ENCODE assay signal across 12 cellular contexts in the genomic region with DNA sequence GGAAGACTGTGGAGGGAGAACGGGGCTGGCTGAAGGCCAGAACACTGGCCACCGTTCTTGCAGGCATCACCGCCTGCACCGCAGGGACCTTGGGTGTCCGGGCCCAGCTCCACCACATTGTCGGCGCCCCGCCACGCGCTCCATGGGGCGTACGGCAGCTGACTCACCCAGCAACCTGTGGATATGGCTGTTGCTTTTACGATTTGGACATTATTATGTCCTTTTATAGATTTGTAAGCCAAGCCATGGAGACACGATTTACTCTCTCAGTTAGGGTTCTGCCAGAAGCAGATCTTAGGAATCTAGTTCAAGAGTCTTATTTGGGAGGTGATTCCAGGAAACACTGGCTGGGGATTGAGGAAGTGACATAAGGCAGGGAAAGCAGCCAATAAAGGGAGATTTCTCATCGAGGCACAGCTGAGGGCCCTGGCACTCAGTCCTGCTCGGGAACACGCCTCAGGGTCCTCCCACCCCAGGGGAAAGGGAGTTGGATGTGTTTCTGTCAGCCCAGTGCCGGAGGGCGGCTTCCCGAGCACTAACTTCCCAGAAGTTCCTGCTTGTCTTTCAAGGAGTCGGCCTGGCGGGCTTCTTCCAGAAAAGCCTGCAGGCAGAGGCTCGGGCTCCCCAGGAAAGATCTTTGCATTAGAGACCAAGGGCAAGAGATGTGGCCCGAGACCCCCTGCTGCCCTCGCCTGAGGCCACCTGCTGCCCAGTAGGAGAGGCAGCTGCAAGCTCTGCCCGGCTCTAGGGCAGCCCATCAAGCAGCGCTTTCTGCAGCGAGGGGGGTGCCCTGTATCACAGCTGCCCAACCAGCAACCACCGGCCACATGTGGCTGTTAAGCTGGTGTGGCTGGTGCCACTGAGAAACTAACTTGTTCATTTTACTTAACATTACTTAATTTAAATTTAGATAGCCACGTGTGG. TPM values are rescaled to one million over a fixed set of nuclear protein-coding genes. Genes with fewer than 3 reads are reported as not detected.
DNase-seq lines count a peak whose midpoint lies in the region; ATAC-seq and TF ChIP-seq lines count a peak whose summit lies in the region.
"Had no signal": no experiment of that assay in that cellular context is flagged by ENCODE, and none has a peak within 500 bp of the region (broad histone marks: within the 10 kb centered on the region; RNA-seq: fewer than 3 reads in every experiment).

No MANE protein-coding gene starts in this region.

- peaks cover 10% of the 10 kb centered on the region for H3K4me1 Mint-ChIP-seq in glutamatergic neuron (ENCODE audit: low read depth, unreplicated experiment)

- peaks cover 10% of the 10 kb centered on the region for H3K36me3 Mint-ChIP-seq in glutamatergic neuron (ENCODE audit: unreplicated experiment)

- H3K9me3 Mint-ChIP-seq in glutamatergic neuron (ENCODE audit: unreplicated experiment) = peaks cover 33% of the 10 kb centered on the region

- H4K20me1 ChIP-seq in osteoblast (ENCODE audit: insufficient read depth, low read length) = no peaks in the 10 kb centered on the region

- DNase-seq in Right ventricle myocardium inferior (ENCODE audit: missing footprints) = peak; percentile 86
- DNase-seq in cardiac septum (ENCODE audit: low spot score) = no peak
- DNase-seq in glutamatergic neuron = no peak
- DNase-seq in osteoblast (ENCODE audit: insufficient read length, low spot score, missing footprints) = peak; percentile 58
- DNase-seq in vagina (ENCODE audit: extremely low spot score in 2 of 2) = no peak
- DNase-seq in SIG-M5 (lab: John Stamatoyannopoulos, UW) = no peak
- DNase-seq in NCI-H187 (lab: John Stamatoyannopoulos, UW) = no peak
- DNase-seq: activated CD4-positive, alpha-beta T cell treated with anti-CD3 and anti-CD28 coated beads, Interleukin-2, amount 50 U/mL, for 48 hours; KG1; PC-9 had no signal

- peak overlapping the region; percentile 31 for H3K27ac Mint-ChIP-seq in glutamatergic neuron (ENCODE audit: unreplicated experiment)

- no peaks in the 10 kb centered on the region for H3K4me1 ChIP-seq in osteoblast (ENCODE audit: insufficient read depth, low read length)
- H3K4me1 ChIP-seq in vagina = peaks cover 7% of the 10 kb centered on the region

- no peak for TF ChIP-seq POLR2A in vagina (IDR thresholded peaks at IDR 0.05)

- no peak overlapping the region for H3K4me2 ChIP-seq in osteoblast (ENCODE audit: insufficient read depth, low read length)
- H3K4me2 ChIP-seq: PC-9 had no signal

- peaks cover 18% of the 10 kb centered on the region for H3K27me3 Mint-ChIP-seq in glutamatergic neuron (ENCODE audit: unreplicated experiment)

- no peaks in the 10 kb centered on the region for H3K79me2 ChIP-seq in osteoblast (ENCODE audit: insufficient read depth, low read length)

- H3K36me3 ChIP-seq in osteoblast (ENCODE audit: insufficient read depth, low read length) = no peaks in the 10 kb centered on the region
- H3K36me3 ChIP-seq in vagina = no peaks in the 10 kb centered on the region

- H3K4me3 ChIP-seq in osteoblast (ENCODE audit: insufficient read depth, low read length) (no peak overlapping the region), vagina (peak overlapping the region; percentile 15 to 29)
- H3K4me3 ChIP-seq: PC-9 had no signal

- H3K4me3 Mint-ChIP-seq in glutamatergic neuron (ENCODE audit: unreplicated experiment) = no peak overlapping the region

- H3K27ac ChIP-seq in osteoblast (ENCODE audit: low read depth, low read length) = no peak overlapping the region
- H3K27ac ChIP-seq in vagina = peak overlapping the region; percentile 35
- H3K27ac ChIP-seq: epithelial cell of prostate, PC-9 had no signal

- intact Hi-C loops in Right ventricle myocardium inferior (cut with DNase I) = no loop called here
- intact Hi-C loops in cardiac septum (cut with DNase I) = no loop called here
- intact Hi-C loops in vagina (cut with DNase I) = no loop called here

- no peak overlapping the region for H2AFZ ChIP-seq in osteoblast (ENCODE audit: low read length)
- H2AFZ ChIP-seq: PC-9 had no signal

- peak; percentile 93 for ATAC-seq in Right ventricle myocardium inferior
- ATAC-seq in GM21825 (IDR thresholded peaks at IDR 0.05; ENCODE audit: unreplicated experiment) = no peak

- H3K9me3 ChIP-seq in osteoblast (ENCODE audit: low read depth, low read length) (no peaks in the 10 kb centered on the region), vagina (no peaks in the 10 kb centered on the region)

- H3K27me3 ChIP-seq in osteoblast (ENCODE audit: insufficient read depth, low read length) = peaks cover 2% of the 10 kb centered on the region
- no peaks in the 10 kb centered on the region for H3K27me3 ChIP-seq in vagina

- TF ChIP-seq CTCF in glutamatergic neuron (IDR thresholded peaks at IDR 0.05; ENCODE audit: partially characterized antibody, unreplicated experiment) (no peak), osteoblast (IDR thresholded peaks at IDR 0.05; ENCODE audit: extremely low read depth, low read depth, low read length) (no peak), vagina (IDR thresholded peaks at IDR 0.05) (no peak)

RNA-seq across cellular contexts. Expression of a gene that starts 52.9 kb away (rescaled TPM):
- 1.5 TPM for total RNA-seq in Right ventricle myocardium inferior
- total RNA-seq in cardiac septum = 1.9 TPM
- total RNA-seq in glutamatergic neuron (ENCODE audit: unreplicated experiment) = 947 TPM
- under 0.01 TPM in 2 replicates for total RNA-seq in osteoblast
- 3.4 TPM for total RNA-seq in vagina
- total RNA-seq: PC-9 had no signal

Comparison
In these comparisons a context has a peak if more than half of its experiments do, and no peak if none do; other contexts are left out.
1. DNase-seq: peak in Right ventricle myocardium inferior (single experiment) and osteoblast (single experiment); none in cardiac septum (single experiment), glutamatergic neuron (single experiment), vagina (0 of 2), SIG-M5 (single experiment) and NCI-H187 (0 of 2).
2. RNA of a gene that starts 52.9 kb away (total RNA-seq): 947 TPM in glutamatergic neuron (single experiment); 3.4 TPM in vagina (single experiment), 1.9 TPM in cardiac septum (single experiment), 1.5 TPM in Right ventricle myocardium inferior (single experiment) and under 0.01 TPM in osteoblast; every median in the first group is over 100 times any median in the second.